1 cellular context compared by ENCODE assay signal in the genomic region with DNA sequence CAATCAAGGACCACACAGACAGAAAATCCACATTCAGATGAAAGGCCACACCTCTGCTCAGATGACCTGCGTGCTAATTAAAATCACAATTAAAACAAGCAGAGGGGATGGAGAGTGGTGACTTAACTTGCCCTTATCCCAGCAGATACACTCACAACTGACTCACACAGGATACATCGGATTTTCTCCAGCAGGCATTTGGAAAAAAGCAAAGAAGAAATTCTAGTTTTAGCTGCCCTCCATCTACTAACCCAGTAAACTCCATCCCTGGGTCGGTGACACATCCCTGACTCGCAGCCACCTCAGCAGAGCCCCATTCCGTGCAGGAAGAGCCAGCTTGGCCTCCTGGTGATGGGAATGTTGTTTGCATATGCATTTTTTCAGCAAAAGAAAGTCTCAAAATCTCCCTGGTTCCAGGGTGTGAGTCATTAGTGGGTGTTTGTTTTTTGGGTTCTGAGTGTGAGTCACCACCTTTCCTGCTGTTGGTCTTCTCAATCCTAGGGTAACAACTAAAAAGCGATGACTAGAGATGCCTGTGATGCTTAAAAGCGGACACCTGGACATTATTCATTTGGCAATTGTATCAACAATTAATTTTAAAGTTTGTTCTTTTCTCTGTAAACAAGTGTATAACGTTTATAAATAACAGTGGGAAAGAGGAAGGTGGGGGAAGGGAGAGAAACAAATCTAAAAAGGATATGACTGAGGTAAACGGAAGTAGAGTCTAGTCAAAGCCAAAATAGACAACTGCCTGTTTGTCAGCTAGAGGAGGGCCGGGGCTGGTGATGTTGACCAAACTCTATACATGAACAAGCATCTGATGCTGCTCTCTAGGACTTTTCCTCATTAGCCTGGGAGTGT.
TF ChIP-seq lines count a peak whose summit lies in the region.

No MANE protein-coding gene starts in this region.

TF ChIP-seq in HepG2, 621 proteins besides CTCF, POLR2A, EP300 and RAD21 (continued from another document and continues in another):
- TF ChIP-seq, protein P1, sequence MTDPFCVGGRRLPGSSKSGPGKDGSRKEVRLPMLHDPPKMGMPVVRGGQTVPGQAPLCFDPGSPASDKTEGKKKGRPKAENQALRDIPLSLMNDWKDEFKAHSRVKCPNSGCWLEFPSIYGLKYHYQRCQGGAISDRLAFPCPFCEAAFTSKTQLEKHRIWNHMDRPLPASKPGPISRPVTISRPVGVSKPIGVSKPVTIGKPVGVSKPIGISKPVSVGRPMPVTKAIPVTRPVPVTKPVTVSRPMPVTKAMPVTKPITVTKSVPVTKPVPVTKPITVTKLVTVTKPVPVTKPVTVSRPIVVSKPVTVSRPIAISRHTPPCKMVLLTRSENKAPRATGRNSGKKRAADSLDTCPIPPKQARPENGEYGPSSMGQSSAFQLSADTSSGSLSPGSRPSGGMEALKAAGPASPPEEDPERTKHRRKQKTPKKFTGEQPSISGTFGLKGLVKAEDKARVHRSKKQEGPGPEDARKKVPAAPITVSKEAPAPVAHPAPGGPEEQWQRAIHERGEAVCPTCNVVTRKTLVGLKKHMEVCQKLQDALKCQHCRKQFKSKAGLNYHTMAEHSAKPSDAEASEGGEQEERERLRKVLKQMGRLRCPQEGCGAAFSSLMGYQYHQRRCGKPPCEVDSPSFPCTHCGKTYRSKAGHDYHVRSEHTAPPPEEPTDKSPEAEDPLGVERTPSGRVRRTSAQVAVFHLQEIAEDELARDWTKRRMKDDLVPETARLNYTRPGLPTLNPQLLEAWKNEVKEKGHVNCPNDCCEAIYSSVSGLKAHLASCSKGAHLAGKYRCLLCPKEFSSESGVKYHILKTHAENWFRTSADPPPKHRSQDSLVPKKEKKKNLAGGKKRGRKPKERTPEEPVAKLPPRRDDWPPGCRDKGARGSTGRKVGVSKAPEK (CRISPR knock-in tag; IDR thresholded peaks at IDR 0.05; ENCODE audit: borderline replicate concordance), result peak; percentile 51; the same call in 1 of the 2 replicates
- TF ChIP-seq, protein P2, sequence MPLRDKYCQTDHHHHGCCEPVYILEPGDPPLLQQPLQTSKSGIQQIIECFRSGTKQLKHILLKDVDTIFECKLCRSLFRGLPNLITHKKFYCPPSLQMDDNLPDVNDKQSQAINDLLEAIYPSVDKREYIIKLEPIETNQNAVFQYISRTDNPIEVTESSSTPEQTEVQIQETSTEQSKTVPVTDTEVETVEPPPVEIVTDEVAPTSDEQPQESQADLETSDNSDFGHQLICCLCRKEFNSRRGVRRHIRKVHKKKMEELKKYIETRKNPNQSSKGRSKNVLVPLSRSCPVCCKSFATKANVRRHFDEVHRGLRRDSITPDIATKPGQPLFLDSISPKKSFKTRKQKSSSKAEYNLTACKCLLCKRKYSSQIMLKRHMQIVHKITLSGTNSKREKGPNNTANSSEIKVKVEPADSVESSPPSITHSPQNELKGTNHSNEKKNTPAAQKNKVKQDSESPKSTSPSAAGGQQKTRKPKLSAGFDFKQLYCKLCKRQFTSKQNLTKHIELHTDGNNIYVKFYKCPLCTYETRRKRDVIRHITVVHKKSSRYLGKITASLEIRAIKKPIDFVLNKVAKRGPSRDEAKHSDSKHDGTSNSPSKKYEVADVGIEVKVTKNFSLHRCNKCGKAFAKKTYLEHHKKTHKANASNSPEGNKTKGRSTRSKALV (CRISPR knock-in tag; IDR thresholded peaks at IDR 0.05), result no peak
- TF ChIP-seq, protein P3, sequence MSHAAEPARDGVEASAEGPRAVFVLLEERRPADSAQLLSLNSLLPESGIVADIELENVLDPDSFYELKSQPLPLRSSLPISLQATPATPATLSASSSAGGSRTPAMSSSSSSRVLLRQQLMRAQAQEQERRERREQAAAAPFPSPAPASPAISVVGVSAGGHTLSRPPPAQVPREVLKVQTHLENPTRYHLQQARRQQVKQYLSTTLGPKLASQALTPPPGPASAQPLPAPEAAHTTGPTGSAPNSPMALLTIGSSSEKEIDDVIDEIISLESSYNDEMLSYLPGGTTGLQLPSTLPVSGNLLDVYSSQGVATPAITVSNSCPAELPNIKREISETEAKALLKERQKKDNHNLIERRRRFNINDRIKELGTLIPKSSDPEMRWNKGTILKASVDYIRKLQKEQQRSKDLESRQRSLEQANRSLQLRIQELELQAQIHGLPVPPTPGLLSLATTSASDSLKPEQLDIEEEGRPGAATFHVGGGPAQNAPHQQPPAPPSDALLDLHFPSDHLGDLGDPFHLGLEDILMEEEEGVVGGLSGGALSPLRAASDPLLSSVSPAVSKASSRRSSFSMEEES (CRISPR knock-in tag; IDR thresholded peaks at IDR 0.05), result no peak
- TF ChIP-seq, protein P4, sequence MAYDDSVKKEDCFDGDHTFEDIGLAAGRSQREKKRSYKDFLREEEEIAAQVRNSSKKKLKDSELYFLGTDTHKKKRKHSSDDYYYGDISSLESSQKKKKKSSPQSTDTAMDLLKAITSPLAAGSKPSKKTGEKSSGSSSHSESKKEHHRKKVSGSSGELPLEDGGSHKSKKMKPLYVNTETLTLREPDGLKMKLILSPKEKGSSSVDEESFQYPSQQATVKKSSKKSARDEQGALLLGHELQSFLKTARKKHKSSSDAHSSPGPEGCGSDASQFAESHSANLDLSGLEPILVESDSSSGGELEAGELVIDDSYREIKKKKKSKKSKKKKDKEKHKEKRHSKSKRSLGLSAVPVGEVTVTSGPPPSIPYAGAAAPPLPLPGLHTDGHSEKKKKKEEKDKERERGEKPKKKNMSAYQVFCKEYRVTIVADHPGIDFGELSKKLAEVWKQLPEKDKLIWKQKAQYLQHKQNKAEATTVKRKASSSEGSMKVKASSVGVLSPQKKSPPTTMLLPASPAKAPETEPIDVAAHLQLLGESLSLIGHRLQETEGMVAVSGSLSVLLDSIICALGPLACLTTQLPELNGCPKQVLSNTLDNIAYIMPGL (CRISPR knock-in tag; IDR thresholded peaks at IDR 0.05; ENCODE audit: borderline replicate concordance in 1 of 2, low read depth in 1 of 2), result peak in 1 of 2 experiments; percentile 43; a peak in 1 of 4 replicates
- TF ChIP-seq, protein P5, sequence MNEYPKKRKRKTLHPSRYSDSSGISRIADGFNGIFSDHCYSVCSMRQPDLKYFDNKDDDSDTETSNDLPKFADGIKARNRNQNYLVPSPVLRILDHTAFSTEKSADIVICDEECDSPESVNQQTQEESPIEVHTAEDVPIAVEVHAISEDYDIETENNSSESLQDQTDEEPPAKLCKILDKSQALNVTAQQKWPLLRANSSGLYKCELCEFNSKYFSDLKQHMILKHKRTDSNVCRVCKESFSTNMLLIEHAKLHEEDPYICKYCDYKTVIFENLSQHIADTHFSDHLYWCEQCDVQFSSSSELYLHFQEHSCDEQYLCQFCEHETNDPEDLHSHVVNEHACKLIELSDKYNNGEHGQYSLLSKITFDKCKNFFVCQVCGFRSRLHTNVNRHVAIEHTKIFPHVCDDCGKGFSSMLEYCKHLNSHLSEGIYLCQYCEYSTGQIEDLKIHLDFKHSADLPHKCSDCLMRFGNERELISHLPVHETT (CRISPR knock-in tag; conservative IDR thresholded peaks at IDR 0.05), result no peak
- TF ChIP-seq, protein P6, sequence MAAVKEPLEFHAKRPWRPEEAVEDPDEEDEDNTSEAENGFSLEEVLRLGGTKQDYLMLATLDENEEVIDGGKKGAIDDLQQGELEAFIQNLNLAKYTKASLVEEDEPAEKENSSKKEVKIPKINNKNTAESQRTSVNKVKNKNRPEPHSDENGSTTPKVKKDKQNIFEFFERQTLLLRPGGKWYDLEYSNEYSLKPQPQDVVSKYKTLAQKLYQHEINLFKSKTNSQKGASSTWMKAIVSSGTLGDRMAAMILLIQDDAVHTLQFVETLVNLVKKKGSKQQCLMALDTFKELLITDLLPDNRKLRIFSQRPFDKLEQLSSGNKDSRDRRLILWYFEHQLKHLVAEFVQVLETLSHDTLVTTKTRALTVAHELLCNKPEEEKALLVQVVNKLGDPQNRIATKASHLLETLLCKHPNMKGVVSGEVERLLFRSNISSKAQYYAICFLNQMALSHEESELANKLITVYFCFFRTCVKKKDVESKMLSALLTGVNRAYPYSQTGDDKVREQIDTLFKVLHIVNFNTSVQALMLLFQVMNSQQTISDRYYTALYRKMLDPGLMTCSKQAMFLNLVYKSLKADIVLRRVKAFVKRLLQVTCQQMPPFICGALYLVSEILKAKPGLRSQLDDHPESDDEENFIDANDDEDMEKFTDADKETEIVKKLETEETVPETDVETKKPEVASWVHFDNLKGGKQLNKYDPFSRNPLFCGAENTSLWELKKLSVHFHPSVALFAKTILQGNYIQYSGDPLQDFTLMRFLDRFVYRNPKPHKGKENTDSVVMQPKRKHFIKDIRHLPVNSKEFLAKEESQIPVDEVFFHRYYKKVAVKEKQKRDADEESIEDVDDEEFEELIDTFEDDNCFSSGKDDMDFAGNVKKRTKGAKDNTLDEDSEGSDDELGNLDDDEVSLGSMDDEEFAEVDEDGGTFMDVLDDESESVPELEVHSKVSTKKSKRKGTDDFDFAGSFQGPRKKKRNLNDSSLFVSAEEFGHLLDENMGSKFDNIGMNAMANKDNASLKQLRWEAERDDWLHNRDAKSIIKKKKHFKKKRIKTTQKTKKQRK (IDR thresholded peaks at IDR 0.05; ENCODE audit: low read length), result no peak
- TF ChIP-seq, protein P7, sequence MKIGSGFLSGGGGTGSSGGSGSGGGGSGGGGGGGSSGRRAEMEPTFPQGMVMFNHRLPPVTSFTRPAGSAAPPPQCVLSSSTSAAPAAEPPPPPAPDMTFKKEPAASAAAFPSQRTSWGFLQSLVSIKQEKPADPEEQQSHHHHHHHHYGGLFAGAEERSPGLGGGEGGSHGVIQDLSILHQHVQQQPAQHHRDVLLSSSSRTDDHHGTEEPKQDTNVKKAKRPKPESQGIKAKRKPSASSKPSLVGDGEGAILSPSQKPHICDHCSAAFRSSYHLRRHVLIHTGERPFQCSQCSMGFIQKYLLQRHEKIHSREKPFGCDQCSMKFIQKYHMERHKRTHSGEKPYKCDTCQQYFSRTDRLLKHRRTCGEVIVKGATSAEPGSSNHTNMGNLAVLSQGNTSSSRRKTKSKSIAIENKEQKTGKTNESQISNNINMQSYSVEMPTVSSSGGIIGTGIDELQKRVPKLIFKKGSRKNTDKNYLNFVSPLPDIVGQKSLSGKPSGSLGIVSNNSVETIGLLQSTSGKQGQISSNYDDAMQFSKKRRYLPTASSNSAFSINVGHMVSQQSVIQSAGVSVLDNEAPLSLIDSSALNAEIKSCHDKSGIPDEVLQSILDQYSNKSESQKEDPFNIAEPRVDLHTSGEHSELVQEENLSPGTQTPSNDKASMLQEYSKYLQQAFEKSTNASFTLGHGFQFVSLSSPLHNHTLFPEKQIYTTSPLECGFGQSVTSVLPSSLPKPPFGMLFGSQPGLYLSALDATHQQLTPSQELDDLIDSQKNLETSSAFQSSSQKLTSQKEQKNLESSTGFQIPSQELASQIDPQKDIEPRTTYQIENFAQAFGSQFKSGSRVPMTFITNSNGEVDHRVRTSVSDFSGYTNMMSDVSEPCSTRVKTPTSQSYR (CRISPR knock-in tag; IDR thresholded peaks at IDR 0.05; ENCODE audit: borderline replicate concordance), result peak; percentile 47; the same call in 1 of the 2 replicates
- TF ChIP-seq CREM (IDR thresholded peaks at IDR 0.05), result peak; percentile 47
- TF ChIP-seq CREM (CRISPR knock-in tag; IDR thresholded peaks at IDR 0.05), result no peak
- TF ChIP-seq ZSCAN12 (CRISPR knock-in tag; IDR thresholded peaks at IDR 0.05), result no peak
- 0 out of 2 replicates have a peak, but pooled peaks have one; percentile 11 for TF ChIP-seq IRF2 (CRISPR knock-in tag; IDR thresholded peaks at IDR 0.05)
- TF ChIP-seq, protein P8, sequence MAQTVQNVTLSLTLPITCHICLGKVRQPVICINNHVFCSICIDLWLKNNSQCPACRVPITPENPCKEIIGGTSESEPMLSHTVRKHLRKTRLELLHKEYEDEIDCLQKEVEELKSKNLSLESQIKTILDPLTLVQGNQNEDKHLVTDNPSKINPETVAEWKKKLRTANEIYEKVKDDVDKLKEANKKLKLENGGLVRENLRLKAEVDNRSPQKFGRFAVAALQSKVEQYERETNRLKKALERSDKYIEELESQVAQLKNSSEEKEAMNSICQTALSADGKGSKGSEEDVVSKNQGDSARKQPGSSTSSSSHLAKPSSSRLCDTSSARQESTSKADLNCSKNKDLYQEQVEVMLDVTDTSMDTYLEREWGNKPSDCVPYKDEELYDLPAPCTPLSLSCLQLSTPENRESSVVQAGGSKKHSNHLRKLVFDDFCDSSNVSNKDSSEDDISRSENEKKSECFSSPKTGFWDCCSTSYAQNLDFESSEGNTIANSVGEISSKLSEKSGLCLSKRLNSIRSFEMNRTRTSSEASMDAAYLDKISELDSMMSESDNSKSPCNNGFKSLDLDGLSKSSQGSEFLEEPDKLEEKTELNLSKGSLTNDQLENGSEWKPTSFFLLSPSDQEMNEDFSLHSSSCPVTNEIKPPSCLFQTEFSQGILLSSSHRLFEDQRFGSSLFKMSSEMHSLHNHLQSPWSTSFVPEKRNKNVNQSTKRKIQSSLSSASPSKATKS (CRISPR knock-in tag; IDR thresholded peaks at IDR 0.05), result no peak
- TF ChIP-seq, protein P9, sequence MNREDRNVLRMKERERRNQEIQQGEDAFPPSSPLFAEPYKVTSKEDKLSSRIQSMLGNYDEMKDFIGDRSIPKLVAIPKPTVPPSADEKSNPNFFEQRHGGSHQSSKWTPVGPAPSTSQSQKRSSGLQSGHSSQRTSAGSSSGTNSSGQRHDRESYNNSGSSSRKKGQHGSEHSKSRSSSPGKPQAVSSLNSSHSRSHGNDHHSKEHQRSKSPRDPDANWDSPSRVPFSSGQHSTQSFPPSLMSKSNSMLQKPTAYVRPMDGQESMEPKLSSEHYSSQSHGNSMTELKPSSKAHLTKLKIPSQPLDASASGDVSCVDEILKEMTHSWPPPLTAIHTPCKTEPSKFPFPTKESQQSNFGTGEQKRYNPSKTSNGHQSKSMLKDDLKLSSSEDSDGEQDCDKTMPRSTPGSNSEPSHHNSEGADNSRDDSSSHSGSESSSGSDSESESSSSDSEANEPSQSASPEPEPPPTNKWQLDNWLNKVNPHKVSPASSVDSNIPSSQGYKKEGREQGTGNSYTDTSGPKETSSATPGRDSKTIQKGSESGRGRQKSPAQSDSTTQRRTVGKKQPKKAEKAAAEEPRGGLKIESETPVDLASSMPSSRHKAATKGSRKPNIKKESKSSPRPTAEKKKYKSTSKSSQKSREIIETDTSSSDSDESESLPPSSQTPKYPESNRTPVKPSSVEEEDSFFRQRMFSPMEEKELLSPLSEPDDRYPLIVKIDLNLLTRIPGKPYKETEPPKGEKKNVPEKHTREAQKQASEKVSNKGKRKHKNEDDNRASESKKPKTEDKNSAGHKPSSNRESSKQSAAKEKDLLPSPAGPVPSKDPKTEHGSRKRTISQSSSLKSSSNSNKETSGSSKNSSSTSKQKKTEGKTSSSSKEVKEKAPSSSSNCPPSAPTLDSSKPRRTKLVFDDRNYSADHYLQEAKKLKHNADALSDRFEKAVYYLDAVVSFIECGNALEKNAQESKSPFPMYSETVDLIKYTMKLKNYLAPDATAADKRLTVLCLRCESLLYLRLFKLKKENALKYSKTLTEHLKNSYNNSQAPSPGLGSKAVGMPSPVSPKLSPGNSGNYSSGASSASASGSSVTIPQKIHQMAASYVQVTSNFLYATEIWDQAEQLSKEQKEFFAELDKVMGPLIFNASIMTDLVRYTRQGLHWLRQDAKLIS (CRISPR knock-in tag; IDR thresholded peaks at IDR 0.05), result no peak
- TF ChIP-seq, protein P10, sequence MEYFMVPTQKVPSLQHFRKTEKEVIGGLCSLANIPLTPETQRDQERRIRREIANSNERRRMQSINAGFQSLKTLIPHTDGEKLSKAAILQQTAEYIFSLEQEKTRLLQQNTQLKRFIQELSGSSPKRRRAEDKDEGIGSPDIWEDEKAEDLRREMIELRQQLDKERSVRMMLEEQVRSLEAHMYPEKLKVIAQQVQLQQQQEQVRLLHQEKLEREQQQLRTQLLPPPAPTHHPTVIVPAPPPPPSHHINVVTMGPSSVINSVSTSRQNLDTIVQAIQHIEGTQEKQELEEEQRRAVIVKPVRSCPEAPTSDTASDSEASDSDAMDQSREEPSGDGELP (IDR thresholded peaks at IDR 0.05; ENCODE audit: borderline replicate concordance, low read depth), result no peak
- TF ChIP-seq, protein P11, sequence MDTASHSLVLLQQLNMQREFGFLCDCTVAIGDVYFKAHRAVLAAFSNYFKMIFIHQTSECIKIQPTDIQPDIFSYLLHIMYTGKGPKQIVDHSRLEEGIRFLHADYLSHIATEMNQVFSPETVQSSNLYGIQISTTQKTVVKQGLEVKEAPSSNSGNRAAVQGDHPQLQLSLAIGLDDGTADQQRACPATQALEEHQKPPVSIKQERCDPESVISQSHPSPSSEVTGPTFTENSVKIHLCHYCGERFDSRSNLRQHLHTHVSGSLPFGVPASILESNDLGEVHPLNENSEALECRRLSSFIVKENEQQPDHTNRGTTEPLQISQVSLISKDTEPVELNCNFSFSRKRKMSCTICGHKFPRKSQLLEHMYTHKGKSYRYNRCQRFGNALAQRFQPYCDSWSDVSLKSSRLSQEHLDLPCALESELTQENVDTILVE (CRISPR knock-in tag; IDR thresholded peaks at IDR 0.05), result no peak
- TF ChIP-seq ZSCAN31 (CRISPR knock-in tag; IDR thresholded peaks at IDR 0.05; ENCODE audit: low read depth), result no peak
